In the genomic region with DNA sequence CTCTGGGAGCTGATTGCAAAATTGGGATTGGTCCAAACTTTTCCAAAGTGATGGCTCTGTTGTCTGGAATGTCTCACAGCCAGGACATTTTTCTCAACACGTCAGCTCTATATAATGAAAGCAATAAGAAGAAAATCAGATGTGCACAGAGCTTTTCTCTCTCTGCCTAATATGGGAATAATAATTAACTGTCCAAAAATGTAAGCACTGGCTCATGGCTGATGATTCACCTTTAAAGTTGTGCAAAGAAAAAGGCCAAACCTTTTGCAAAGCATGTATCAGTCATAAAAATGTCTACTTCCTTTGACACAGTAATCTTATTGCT, we compare ENCODE assay signal across 12 cellular contexts. TPM values are rescaled to one million over a fixed set of nuclear protein-coding genes. Genes with fewer than 3 reads are reported as not detected.
A peak's percentile ranks its signal among the peaks of the same experiment; 100 is the strongest.
DNase-seq lines count a peak whose midpoint lies in the region; ATAC-seq and TF ChIP-seq lines count a peak whose summit lies in the region.
"Had no signal": no experiment of that assay in that cellular context is flagged by ENCODE, and none has a peak within 500 bp of the region (broad histone marks: within the 10 kb centered on the region; RNA-seq: fewer than 3 reads in every experiment).

No MANE protein-coding gene starts in this region.

- no peak overlapping the region for H3K23ac ChIP-seq in mesenchymal stem cell (ENCODE audit: low read length in 2 of 2)

- H2BK12ac ChIP-seq in mesenchymal stem cell (ENCODE audit: low read length in 2 of 2): no peak overlapping the region

- DNase-seq in AG09319 (ENCODE audit: extremely low read depth, low read depth) (peak; percentile 79), Karpas-422 (peak; percentile 66), chondrocyte (ENCODE audit: low spot score) (no peak), mesenchymal stem cell (peak; percentile 85), NCI-H82 (lab: John Stamatoyannopoulos, UW) (no peak), NCI-H1092 treated with DMSO at 0.1 percent for 48 hours (lab: John Stamatoyannopoulos, UW) (no peak), immature natural killer cell (no peak)
- DNase-seq: CD4-positive, alpha-beta T cell; islet precursor cell; posterior cingulate gyrus; WERI-Rb-1 had no signal

- H3K4me3 ChIP-seq in Karpas-422 (ENCODE audit: low read length) (peak overlapping the region; percentile 55; the same call in 1 of the 2 replicates), mesenchymal stem cell (ENCODE audit: insufficient read depth in 1 of 2, low read depth in 1 of 2, low read length in 2 of 2) (peak overlapping the region in 1 of 2 experiments; percentile 13)

- H3K36me3 Mint-ChIP-seq in chondrocyte (ENCODE audit: low read depth) (no peaks in the 10 kb centered on the region), immature natural killer cell (peaks cover 0 to 6% (median 0%) of the 10 kb centered on the region in 3 donors)

- H2AFZ ChIP-seq in Karpas-422 (ENCODE audit: low read length) (no peak overlapping the region), mesenchymal stem cell (ENCODE audit: low read depth, low read length) (no peak overlapping the region)

- H3K27me3 Mint-ChIP-seq in chondrocyte (ENCODE audit: low read depth): no peaks in the 10 kb centered on the region
- H3K27me3 Mint-ChIP-seq in immature natural killer cell (ENCODE audit: low read depth in 3 of 3): peaks cover 0 to 3% (median 0%) of the 10 kb centered on the region in 3 donors
- H3K27me3 Mint-ChIP-seq: CD4-positive, alpha-beta T cell had no signal

- H3K4me3 Mint-ChIP-seq in chondrocyte (ENCODE audit: unreplicated experiment) (no peak overlapping the region), immature natural killer cell (no peak overlapping the region)
- H3K4me3 Mint-ChIP-seq: CD4-positive, alpha-beta T cell had no signal

- H3K9ac ChIP-seq in Karpas-422 (ENCODE audit: low read length): peak overlapping the region; percentile 53
- H3K9ac ChIP-seq in mesenchymal stem cell (ENCODE audit: low read length): peak overlapping the region; percentile 60

- H3K4me1 Mint-ChIP-seq in chondrocyte (ENCODE audit: low read depth) (peaks cover 74% of the 10 kb centered on the region), immature natural killer cell (no peaks in the 10 kb centered on the region)

- no peak overlapping the region for H3K18ac ChIP-seq in mesenchymal stem cell (ENCODE audit: low read depth in 1 of 2, low read length in 2 of 2)

- H3K9me3 Mint-ChIP-seq in chondrocyte (ENCODE audit: low read depth): no peaks in the 10 kb centered on the region
- H3K9me3 Mint-ChIP-seq in immature natural killer cell: no peaks in the 10 kb centered on the region
- H3K9me3 Mint-ChIP-seq: CD4-positive, alpha-beta T cell had no signal

- H4K8ac ChIP-seq in mesenchymal stem cell (ENCODE audit: low read length): no peak overlapping the region

- H3K9me3 ChIP-seq in Karpas-422 (ENCODE audit: low read length): no peaks in the 10 kb centered on the region
- H3K9me3 ChIP-seq in mesenchymal stem cell (ENCODE audit: control insufficient read depth, low read length): no peaks in the 10 kb centered on the region

- no peak overlapping the region for H2AK5ac ChIP-seq in mesenchymal stem cell (ENCODE audit: low read length, severe bottlenecking)

- no peak overlapping the region for H4K91ac ChIP-seq in mesenchymal stem cell (ENCODE audit: low read length)

- H2BK120ac ChIP-seq in mesenchymal stem cell (ENCODE audit: low read depth, low read length): no peak overlapping the region

- peak overlapping the region; percentile 62 for H3K4me2 ChIP-seq in Karpas-422 (ENCODE audit: low read depth, low read length, poor library complexity, severe bottlenecking)
- peak overlapping the region; percentile 39 for H3K4me2 ChIP-seq in mesenchymal stem cell (ENCODE audit: low read length, poor library complexity, severe bottlenecking)

- no peaks in the 10 kb centered on the region for H3K27me3 ChIP-seq in Karpas-422 (ENCODE audit: low read length)
- no peaks in the 10 kb centered on the region for H3K27me3 ChIP-seq in mesenchymal stem cell (ENCODE audit: control insufficient read depth in 1 of 2, insufficient read depth in 1 of 2, low read length in 2 of 2)

- no peaks in the 10 kb centered on the region for H3K79me2 ChIP-seq in Karpas-422 (ENCODE audit: low read length)

- H3K27ac ChIP-seq in Karpas-422 (ENCODE audit: low read length) (peak overlapping the region; percentile 97), mesenchymal stem cell (ENCODE audit: low read length, poor library complexity, severe bottlenecking) (peak overlapping the region; percentile 99)
- H3K27ac ChIP-seq: WERI-Rb-1 had no signal

- no peaks in the 10 kb centered on the region for H4K20me1 ChIP-seq in Karpas-422 (ENCODE audit: insufficient read depth, low read depth, low read length)

- H3K14ac ChIP-seq in mesenchymal stem cell (ENCODE audit: low read length in 2 of 2): no peak overlapping the region

- ATAC-seq in activated CD4-positive, CD25-positive, alpha-beta regulatory T cell treated with anti-CD3 and anti-CD28 coated beads, Interleukin-2, amount 50 U/mL, for 24 hours: no peak

- H3K4me1 ChIP-seq in Karpas-422 (ENCODE audit: low read length): peaks cover 83% of the 10 kb centered on the region
- peaks cover 8% of the 10 kb centered on the region for H3K4me1 ChIP-seq in mesenchymal stem cell (ENCODE audit: control insufficient read depth, insufficient read depth, low read depth, low read length)

- WGBS in mesenchymal stem cell: no CpG with 5 or more reads among the region's 1 CpG

- H3K79me1 ChIP-seq in mesenchymal stem cell (replicated peaks; ENCODE audit: low read length, poor library complexity, severe bottlenecking): no peaks in the 10 kb centered on the region

- H2BK15ac ChIP-seq in mesenchymal stem cell (ENCODE audit: low read depth, poor library complexity, severe bottlenecking): no peak overlapping the region

- TF ChIP-seq CTCF in AG09319 (IDR thresholded peaks at IDR 0.05; ENCODE audit: low read depth, low read length): no peak
- TF ChIP-seq CTCF in chondrocyte (IDR thresholded peaks at IDR 0.05): no peak

- H2BK5ac ChIP-seq in mesenchymal stem cell (ENCODE audit: low read depth, low read length, poor library complexity, severe bottlenecking): no peak overlapping the region

- H3K27ac Mint-ChIP-seq in chondrocyte (ENCODE audit: unreplicated experiment): peak overlapping the region; percentile 93
- H3K27ac Mint-ChIP-seq in immature natural killer cell: no peak overlapping the region
- H3K27ac Mint-ChIP-seq: CD4-positive, alpha-beta T cell had no signal

- H3K4ac ChIP-seq in mesenchymal stem cell (ENCODE audit: low read depth in 1 of 2, low read length in 2 of 2): no peak overlapping the region

- no peaks in the 10 kb centered on the region for H3K9me2 ChIP-seq in Karpas-422 (replicated peaks; ENCODE audit: insufficient read depth, low read length)

- H3K36me3 ChIP-seq in Karpas-422 (ENCODE audit: insufficient read depth, low read length) (no peaks in the 10 kb centered on the region), mesenchymal stem cell (ENCODE audit: control insufficient read depth in 1 of 2, insufficient read depth in 2 of 2, low read depth in 1 of 2, low read length in 2 of 2) (no peaks in the 10 kb centered on the region)
- H3K36me3 ChIP-seq: WERI-Rb-1 had no signal

RNA-seq across cellular contexts. Expression of gene ZNF281, which starts 30.4 kb away (rescaled TPM):
- total RNA-seq in Karpas-422 (2014; rRNA removed; shearing (Covaris generic); ENCODE audit: low replicate concordance): 21.7 and 31.1 TPM in 2 replicates
- 34.2 to 37.3 TPM (median 34.9 TPM) in 3 replicates for total RNA-seq in chondrocyte
- 28.4 TPM for polyA plus RNA-seq in mesenchymal stem cell (2013, experiment 1 of 2)
- 27.8 TPM for polyA plus RNA-seq in mesenchymal stem cell (2013, experiment 2 of 2)
- polyA plus RNA-seq in immature natural killer cell: 10 to 100 TPM; 15.3 to 33.3 (median 27.3) TPM

Comparison
In these comparisons a context has a peak if more than half of its experiments do, and no peak if none do; other contexts are left out.
1. DNase-seq: peak in AG09319 (single experiment), Karpas-422 (single experiment) and mesenchymal stem cell (single experiment); none in chondrocyte (single experiment), NCI-H82 (single experiment), NCI-H1092 treated with DMSO at 0.1 percent for 48 hours (single experiment) and immature natural killer cell (0 of 3).